Comparison of ENCODE assay signal across 9 cellular contexts in genomic region chr22:39496131-39496838, GRCh38. TPM values are rescaled to one million over a fixed set of nuclear protein-coding genes. Genes with fewer than 3 reads are reported as not detected.
DNase-seq lines count a peak whose midpoint lies in the region; ATAC-seq and TF ChIP-seq lines count a peak whose summit lies in the region.
"Had no signal": no experiment of that assay in that cellular context is flagged by ENCODE, and none has a peak within 500 bp of the region (broad histone marks: within the 10 kb centered on the region; RNA-seq: fewer than 3 reads in every experiment).

No MANE protein-coding gene starts in this region.

- H3K27ac ChIP-seq in HL-60 (replicated peaks) (peak overlapping the region; percentile 48), trophoblast cell (ENCODE audit: low read depth, low read length) (peak overlapping the region; percentile 4)

- no CpG with 5 or more reads among the region's 13 CpGs for WGBS in trophoblast cell (ENCODE audit: extremely low coverage, insufficient coverage, insufficient read length)

- H3K23ac ChIP-seq in trophoblast cell (ENCODE audit: low read length), result no peak overlapping the region

- no peak overlapping the region for H2AFZ ChIP-seq in trophoblast cell (ENCODE audit: insufficient read depth, low read length, poor library complexity)

- H4K91ac ChIP-seq in trophoblast cell (ENCODE audit: low read depth, low read length), result peak overlapping the region; percentile 45

- peaks cover 3% of the 10 kb centered on the region for H3K79me1 ChIP-seq in trophoblast cell (ENCODE audit: low read length)

- no peaks in the 10 kb centered on the region for H3K36me3 Mint-ChIP-seq in activated naive CD4-positive, alpha-beta T cell treated with anti-CD3 and anti-CD28 coated beads for 36 hours (ENCODE audit: low read depth)
- H3K36me3 Mint-ChIP-seq in glutamatergic neuron (ENCODE audit: unreplicated experiment), result no peaks in the 10 kb centered on the region

- H3K79me2 ChIP-seq in trophoblast cell (ENCODE audit: control insufficient read depth, insufficient read depth, low read length, poor library complexity), result no peaks in the 10 kb centered on the region

- H3K27me3 ChIP-seq in HL-60 (ENCODE audit: insufficient read depth, poor library complexity, severe bottlenecking) (no peaks in the 10 kb centered on the region), trophoblast cell (ENCODE audit: insufficient read depth, low read length) (no peaks in the 10 kb centered on the region)

- H3K4me1 Mint-ChIP-seq in activated naive CD4-positive, alpha-beta T cell treated with anti-CD3 and anti-CD28 coated beads for 36 hours (ENCODE audit: low read depth), result peaks cover 3% of the 10 kb centered on the region
- no peaks in the 10 kb centered on the region for H3K4me1 Mint-ChIP-seq in glutamatergic neuron (ENCODE audit: low read depth, unreplicated experiment)

- DNase-seq in COLO668 (lab: John Stamatoyannopoulos, UW; ENCODE audit: unreplicated experiment), result peak; percentile 80
- peak; percentile 62 to 89 for DNase-seq in HL-60 (ENCODE audit: low read depth in 1 of 2, low spot score in 1 of 2)
- peak; percentile 61 to 87 for DNase-seq in SHP77 (lab: John Stamatoyannopoulos, UW)
- DNase-seq in activated naive CD4-positive, alpha-beta T cell treated with anti-CD3 and anti-CD28 coated beads for 36 hours, result peak; percentile 74
- peak; percentile 85 for DNase-seq in glutamatergic neuron
- DNase-seq in trophoblast cell, result peak; percentile 68 to 81
- DNase-seq in NCI-H446 treated with DMSO at 0.1 percent for 48 hours (lab: John Stamatoyannopoulos, UW), result no peak

- no peak overlapping the region for H3K14ac ChIP-seq in trophoblast cell (ENCODE audit: low read length)

- no peak overlapping the region for H2AK5ac ChIP-seq in trophoblast cell (ENCODE audit: low read length)

- no peak overlapping the region for H3K4me3 ChIP-seq in HL-60 (replicated peaks; ENCODE audit: insufficient read depth, low read length)
- no peak overlapping the region for H3K4me3 ChIP-seq in trophoblast cell (ENCODE audit: low read depth, low read length)

- H3K4ac ChIP-seq in trophoblast cell (ENCODE audit: low read depth, low read length), result no peak overlapping the region

- no peak for ATAC-seq in GM19324 (IDR thresholded peaks at IDR 0.05; ENCODE audit: low FRiP score, unreplicated experiment)

- CTCF ChIA-PET in activated naive CD4-positive, alpha-beta T cell treated with anti-CD3 and anti-CD28 coated beads for 36 hours (lab: Charles Lee), result interaction anchor here (0.6 to 10.8 kb wide), 17 partner anchors 13 to 866 kb away, joined by 3 to 208 read pairs (median 4); partner anchors contain the start of gene RPS19BP1

- H3K9me3 Mint-ChIP-seq in activated naive CD4-positive, alpha-beta T cell treated with anti-CD3 and anti-CD28 coated beads for 36 hours, result no peaks in the 10 kb centered on the region
- H3K9me3 Mint-ChIP-seq in glutamatergic neuron (ENCODE audit: unreplicated experiment), result peaks cover 9% of the 10 kb centered on the region
- H3K9me3 Mint-ChIP-seq: stimulated activated naive CD8-positive, alpha-beta T cell treated with anti-CD3 and anti-CD28 coated beads, Interleukin-15, Interleukin-2, amounts not matched to agents 100 ng/mL and 50 ng/mL, for 24 hours had no signal

- H3K9ac ChIP-seq in trophoblast cell (ENCODE audit: low read length), result no peak overlapping the region

- no peak overlapping the region for H3K4me2 ChIP-seq in trophoblast cell (ENCODE audit: low read length)

- H3K27me3 Mint-ChIP-seq in activated naive CD4-positive, alpha-beta T cell treated with anti-CD3 and anti-CD28 coated beads for 36 hours (ENCODE audit: low read depth), result no peaks in the 10 kb centered on the region
- peaks cover 7% of the 10 kb centered on the region for H3K27me3 Mint-ChIP-seq in glutamatergic neuron (ENCODE audit: unreplicated experiment)
- H3K27me3 Mint-ChIP-seq: stimulated activated naive CD8-positive, alpha-beta T cell treated with anti-CD3 and anti-CD28 coated beads, Interleukin-15, Interleukin-2, amounts not matched to agents 100 ng/mL and 50 ng/mL, for 24 hours had no signal

- H3K18ac ChIP-seq in trophoblast cell (ENCODE audit: low read length), result no peak overlapping the region

- peak overlapping the region; percentile 8 for H2BK12ac ChIP-seq in trophoblast cell (ENCODE audit: low read length)

- no peak overlapping the region for H4K8ac ChIP-seq in trophoblast cell (ENCODE audit: low read depth, low read length)

- intact Hi-C loops in activated naive CD4-positive, alpha-beta T cell treated with anti-CD3 and anti-CD28 coated beads for 36 hours (cut with micrococcal nuclease), result no loop called here

- no peak overlapping the region for H4K12ac ChIP-seq in trophoblast cell (ENCODE audit: low read depth, low read length)

- H3K4me3 Mint-ChIP-seq in activated naive CD4-positive, alpha-beta T cell treated with anti-CD3 and anti-CD28 coated beads for 36 hours, result no peak overlapping the region
- no peak overlapping the region for H3K4me3 Mint-ChIP-seq in glutamatergic neuron (ENCODE audit: unreplicated experiment)
- H3K4me3 Mint-ChIP-seq: stimulated activated naive CD8-positive, alpha-beta T cell treated with anti-CD3 and anti-CD28 coated beads, Interleukin-15, Interleukin-2, amounts not matched to agents 100 ng/mL and 50 ng/mL, for 24 hours had no signal

- no peaks in the 10 kb centered on the region for H3K9me3 ChIP-seq in trophoblast cell (ENCODE audit: insufficient read depth, low read depth, low read length)

- no peak overlapping the region for H2BK120ac ChIP-seq in trophoblast cell (ENCODE audit: insufficient read depth, low read length, poor library complexity)

- no peak overlapping the region for H2BK5ac ChIP-seq in trophoblast cell (ENCODE audit: low read depth, low read length, poor library complexity)

- H3K36me3 ChIP-seq in trophoblast cell (ENCODE audit: control insufficient read depth in 1 of 2, insufficient read depth in 2 of 2, low read length in 2 of 2), result peaks cover 0 to 2% of the 10 kb centered on the region in 2 experiments

- TF ChIP-seq CTCF in HL-60 (IDR thresholded peaks at IDR 0.05; ENCODE audit: insufficient read depth, low read length) (peak; percentile 93), glutamatergic neuron (IDR thresholded peaks at IDR 0.05; ENCODE audit: partially characterized antibody, unreplicated experiment) (peak; percentile 82)

- H3K27ac Mint-ChIP-seq in activated naive CD4-positive, alpha-beta T cell treated with anti-CD3 and anti-CD28 coated beads for 36 hours, result no peak overlapping the region
- peak overlapping the region; percentile 17 for H3K27ac Mint-ChIP-seq in glutamatergic neuron (ENCODE audit: unreplicated experiment)
- H3K27ac Mint-ChIP-seq: stimulated activated naive CD8-positive, alpha-beta T cell treated with anti-CD3 and anti-CD28 coated beads, Interleukin-15, Interleukin-2, amounts not matched to agents 100 ng/mL and 50 ng/mL, for 24 hours had no signal

- peaks cover 9% of the 10 kb centered on the region in 2 experiments for H3K4me1 ChIP-seq in trophoblast cell (ENCODE audit: control insufficient read depth in 1 of 2, insufficient read depth in 2 of 2, low read length in 2 of 2)

RNA-seq across cellular contexts. Expression of gene MIEF1, which starts 5.8 kb away (rescaled TPM):
- total RNA-seq in activated naive CD4-positive, alpha-beta T cell treated with anti-CD3 and anti-CD28 coated beads for 36 hours, result 10 to 100 TPM; 33.3 to 35.1 TPM
- total RNA-seq in glutamatergic neuron (ENCODE audit: unreplicated experiment), result 40.0 TPM
- polyA plus RNA-seq in trophoblast cell (2013), result 26.5 and 27.5 TPM in 2 replicates

RNA-seq across cellular contexts. Expression of gene ATF4, which starts 24.1 kb away (rescaled TPM):
- total RNA-seq in activated naive CD4-positive, alpha-beta T cell treated with anti-CD3 and anti-CD28 coated beads for 36 hours, result 100 to 1,000 TPM; 589 to 609 TPM
- 509 TPM for total RNA-seq in glutamatergic neuron (ENCODE audit: unreplicated experiment)
- polyA plus RNA-seq in trophoblast cell (2013), result 602 and 615 TPM in 2 replicates

RNA-seq across cellular contexts. Expression of gene RPS19BP1, which starts 36.3 kb away (rescaled TPM):
- 10 to 100 TPM; 52.0 to 56.2 TPM for total RNA-seq in activated naive CD4-positive, alpha-beta T cell treated with anti-CD3 and anti-CD28 coated beads for 36 hours
- total RNA-seq in glutamatergic neuron (ENCODE audit: unreplicated experiment), result 59.6 TPM
- 87.1 and 87.7 TPM in 2 replicates for polyA plus RNA-seq in trophoblast cell (2013)

RNA-seq across cellular contexts. Expression of gene MGAT3, which starts 39.5 kb away (rescaled TPM):
- under 1 TPM; 0.40 to 0.62 TPM for total RNA-seq in activated naive CD4-positive, alpha-beta T cell treated with anti-CD3 and anti-CD28 coated beads for 36 hours
- 12.8 TPM for total RNA-seq in glutamatergic neuron (ENCODE audit: unreplicated experiment)
- polyA plus RNA-seq in trophoblast cell (2013), result 19.8 and 20.9 TPM in 2 replicates
